1 cellular context compared by ENCODE assay signal in the genomic region with DNA sequence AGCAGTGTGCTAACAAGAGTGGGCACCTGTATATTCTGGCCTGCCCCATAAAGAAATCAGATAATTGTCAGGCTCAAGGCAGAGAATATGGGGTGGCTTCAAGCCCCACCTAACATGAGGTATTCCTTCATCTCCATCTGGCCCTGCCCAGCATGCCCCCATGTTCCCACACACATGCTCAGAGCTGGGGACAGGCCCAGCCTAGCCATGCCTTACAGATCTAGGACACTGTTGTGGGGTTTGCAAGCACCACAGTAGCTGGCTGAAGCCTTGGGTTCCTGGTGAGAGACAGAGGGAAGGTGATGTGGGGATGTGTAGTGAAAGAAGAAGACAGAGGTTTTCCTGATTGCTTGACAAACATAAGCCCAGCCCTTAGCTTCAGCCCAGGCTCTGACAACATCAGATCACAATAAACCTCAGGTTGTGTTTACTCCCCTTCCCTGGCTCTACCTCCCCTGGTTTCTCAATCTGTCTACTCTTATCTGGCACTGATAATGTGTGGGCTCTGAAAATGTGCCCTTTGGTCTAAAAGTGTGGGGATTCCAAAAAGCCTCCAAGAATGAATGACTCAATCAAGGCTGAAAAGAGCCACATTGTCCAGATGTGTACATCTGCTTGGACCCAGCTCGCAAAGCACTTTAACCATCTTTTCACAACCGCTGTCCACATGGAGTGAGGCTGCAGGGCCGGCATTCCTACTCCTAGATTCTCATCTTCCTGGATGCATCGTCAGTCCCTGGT.
TF ChIP-seq lines count a peak whose summit lies in the region.

No MANE protein-coding gene starts in this region.

TF ChIP-seq in HepG2, 621 proteins besides CTCF, POLR2A, EP300 and RAD21 (continued from another document and continues in another):
- TF ChIP-seq ZNF646 (CRISPR knock-in tag; IDR thresholded peaks at IDR 0.05) (no peak), PPARG (CRISPR knock-in tag; conservative IDR thresholded peaks at IDR 0.05) (peak; percentile 88), ZFP62 (CRISPR knock-in tag; IDR thresholded peaks at IDR 0.05) (no peak), SALL1 (CRISPR knock-in tag; IDR thresholded peaks at IDR 0.05) (no peak; the same call in 1 of the 2 replicates), SMC3 (IDR thresholded peaks at IDR 0.05; ENCODE audit: low read length) (no peak), TEAD3 (CRISPR knock-in tag; optimal IDR thresholded peaks at IDR 0.05; ENCODE audit: borderline replicate concordance) (peak; percentile 77), MBD4 (IDR thresholded peaks at IDR 0.05; ENCODE audit: borderline replicate concordance, low read length) (no peak; the same call in 1 of the 2 replicates), NFKBIZ (CRISPR knock-in tag; IDR thresholded peaks at IDR 0.05) (peak; percentile 41; the same call in 1 of the 2 replicates), MEIS1 (CRISPR knock-in tag; IDR thresholded peaks at IDR 0.05; ENCODE audit: borderline replicate concordance) (peak; percentile 49; the same call in 1 of the 2 replicates), ZNF382 (CRISPR knock-in tag; IDR thresholded peaks at IDR 0.05; ENCODE audit: borderline replicate concordance) (no peak), YY1 (IDR thresholded peaks at IDR 0.05; ENCODE audit: insufficient read depth, insufficient replicate concordance, low read depth, low read length) (no peak), CCAR2 (optimal IDR thresholded peaks at IDR 0.05; ENCODE audit: low read depth, low read length) (no peak), MYC (CRISPR knock-in tag; IDR thresholded peaks at IDR 0.05; ENCODE audit: borderline replicate concordance) (peak; percentile 35; the same call in 1 of the 2 replicates), GABPB1 (CRISPR knock-in tag; IDR thresholded peaks at IDR 0.05) (no peak), SMAD1 (CRISPR knock-in tag; IDR thresholded peaks at IDR 0.05; ENCODE audit: borderline replicate concordance, low read depth) (no peak), ZBTB8A (CRISPR knock-in tag; IDR thresholded peaks at IDR 0.05; ENCODE audit: borderline replicate concordance, low read depth) (no peak), ZNF414 (CRISPR knock-in tag; IDR thresholded peaks at IDR 0.05) (0 out of 2 replicates have a peak, but pooled peaks have one; percentile 40), FLYWCH1 (CRISPR knock-in tag; IDR thresholded peaks at IDR 0.05) (no peak), MAFF (IDR thresholded peaks at IDR 0.05; ENCODE audit: low read depth, low read length) (no peak), NPAS2 (CRISPR knock-in tag; IDR thresholded peaks at IDR 0.05; ENCODE audit: borderline replicate concordance) (no peak), SRSF1 (optimal IDR thresholded peaks at IDR 0.05; ENCODE audit: low read depth, low read length) (no peak), MAFK (conservative IDR thresholded peaks at IDR 0.05 in 1 of 2, IDR thresholded peaks at IDR 0.05 in 1 of 2; ENCODE audit: low read length in 2 of 2) (no peak)
- TF ChIP-seq, protein P1, sequence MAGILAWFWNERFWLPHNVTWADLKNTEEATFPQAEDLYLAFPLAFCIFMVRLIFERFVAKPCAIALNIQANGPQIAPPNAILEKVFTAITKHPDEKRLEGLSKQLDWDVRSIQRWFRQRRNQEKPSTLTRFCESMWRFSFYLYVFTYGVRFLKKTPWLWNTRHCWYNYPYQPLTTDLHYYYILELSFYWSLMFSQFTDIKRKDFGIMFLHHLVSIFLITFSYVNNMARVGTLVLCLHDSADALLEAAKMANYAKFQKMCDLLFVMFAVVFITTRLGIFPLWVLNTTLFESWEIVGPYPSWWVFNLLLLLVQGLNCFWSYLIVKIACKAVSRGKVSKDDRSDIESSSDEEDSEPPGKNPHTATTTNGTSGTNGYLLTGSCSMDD (CRISPR knock-in tag; IDR thresholded peaks at IDR 0.05): no peak
- TF ChIP-seq, protein P2, sequence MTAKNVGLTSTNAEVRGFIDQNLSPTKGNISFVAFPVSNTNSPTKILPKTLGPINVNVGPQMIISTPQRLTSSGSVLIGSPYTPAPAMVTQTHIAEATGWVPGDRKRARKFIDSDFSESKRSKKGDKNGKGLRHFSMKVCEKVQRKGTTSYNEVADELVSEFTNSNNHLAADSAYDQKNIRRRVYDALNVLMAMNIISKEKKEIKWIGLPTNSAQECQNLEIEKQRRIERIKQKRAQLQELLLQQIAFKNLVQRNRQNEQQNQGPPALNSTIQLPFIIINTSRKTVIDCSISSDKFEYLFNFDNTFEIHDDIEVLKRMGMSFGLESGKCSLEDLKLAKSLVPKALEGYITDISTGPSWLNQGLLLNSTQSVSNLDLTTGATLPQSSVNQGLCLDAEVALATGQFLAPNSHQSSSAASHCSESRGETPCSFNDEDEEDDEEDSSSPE (CRISPR knock-in tag; IDR thresholded peaks at IDR 0.05): no peak; the same call in 1 of the 2 replicates
- TF ChIP-seq, protein P3, sequence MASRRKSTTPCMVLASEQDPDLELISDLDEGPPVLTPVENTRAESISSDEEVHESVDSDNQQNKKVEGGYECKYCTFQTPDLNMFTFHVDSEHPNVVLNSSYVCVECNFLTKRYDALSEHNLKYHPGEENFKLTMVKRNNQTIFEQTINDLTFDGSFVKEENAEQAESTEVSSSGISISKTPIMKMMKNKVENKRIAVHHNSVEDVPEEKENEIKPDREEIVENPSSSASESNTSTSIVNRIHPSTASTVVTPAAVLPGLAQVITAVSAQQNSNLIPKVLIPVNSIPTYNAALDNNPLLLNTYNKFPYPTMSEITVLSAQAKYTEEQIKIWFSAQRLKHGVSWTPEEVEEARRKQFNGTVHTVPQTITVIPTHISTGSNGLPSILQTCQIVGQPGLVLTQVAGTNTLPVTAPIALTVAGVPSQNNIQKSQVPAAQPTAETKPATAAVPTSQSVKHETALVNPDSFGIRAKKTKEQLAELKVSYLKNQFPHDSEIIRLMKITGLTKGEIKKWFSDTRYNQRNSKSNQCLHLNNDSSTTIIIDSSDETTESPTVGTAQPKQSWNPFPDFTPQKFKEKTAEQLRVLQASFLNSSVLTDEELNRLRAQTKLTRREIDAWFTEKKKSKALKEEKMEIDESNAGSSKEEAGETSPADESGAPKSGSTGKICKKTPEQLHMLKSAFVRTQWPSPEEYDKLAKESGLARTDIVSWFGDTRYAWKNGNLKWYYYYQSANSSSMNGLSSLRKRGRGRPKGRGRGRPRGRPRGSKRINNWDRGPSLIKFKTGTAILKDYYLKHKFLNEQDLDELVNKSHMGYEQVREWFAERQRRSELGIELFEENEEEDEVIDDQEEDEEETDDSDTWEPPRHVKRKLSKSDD (CRISPR knock-in tag; IDR thresholded peaks at IDR 0.05; ENCODE audit: low read depth): no peak
- TF ChIP-seq, protein P4, sequence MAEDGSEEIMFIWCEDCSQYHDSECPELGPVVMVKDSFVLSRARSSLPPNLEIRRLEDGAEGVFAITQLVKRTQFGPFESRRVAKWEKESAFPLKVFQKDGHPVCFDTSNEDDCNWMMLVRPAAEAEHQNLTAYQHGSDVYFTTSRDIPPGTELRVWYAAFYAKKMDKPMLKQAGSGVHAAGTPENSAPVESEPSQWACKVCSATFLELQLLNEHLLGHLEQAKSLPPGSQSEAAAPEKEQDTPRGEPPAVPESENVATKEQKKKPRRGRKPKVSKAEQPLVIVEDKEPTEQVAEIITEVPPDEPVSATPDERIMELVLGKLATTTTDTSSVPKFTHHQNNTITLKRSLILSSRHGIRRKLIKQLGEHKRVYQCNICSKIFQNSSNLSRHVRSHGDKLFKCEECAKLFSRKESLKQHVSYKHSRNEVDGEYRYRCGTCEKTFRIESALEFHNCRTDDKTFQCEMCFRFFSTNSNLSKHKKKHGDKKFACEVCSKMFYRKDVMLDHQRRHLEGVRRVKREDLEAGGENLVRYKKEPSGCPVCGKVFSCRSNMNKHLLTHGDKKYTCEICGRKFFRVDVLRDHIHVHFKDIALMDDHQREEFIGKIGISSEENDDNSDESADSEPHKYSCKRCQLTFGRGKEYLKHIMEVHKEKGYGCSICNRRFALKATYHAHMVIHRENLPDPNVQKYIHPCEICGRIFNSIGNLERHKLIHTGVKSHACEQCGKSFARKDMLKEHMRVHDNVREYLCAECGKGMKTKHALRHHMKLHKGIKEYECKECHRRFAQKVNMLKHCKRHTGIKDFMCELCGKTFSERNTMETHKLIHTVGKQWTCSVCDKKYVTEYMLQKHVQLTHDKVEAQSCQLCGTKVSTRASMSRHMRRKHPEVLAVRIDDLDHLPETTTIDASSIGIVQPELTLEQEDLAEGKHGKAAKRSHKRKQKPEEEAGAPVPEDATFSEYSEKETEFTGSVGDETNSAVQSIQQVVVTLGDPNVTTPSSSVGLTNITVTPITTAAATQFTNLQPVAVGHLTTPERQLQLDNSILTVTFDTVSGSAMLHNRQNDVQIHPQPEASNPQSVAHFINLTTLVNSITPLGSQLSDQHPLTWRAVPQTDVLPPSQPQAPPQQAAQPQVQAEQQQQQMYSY (CRISPR knock-in tag; IDR thresholded peaks at IDR 0.05): no peak
- TF ChIP-seq, protein P5, sequence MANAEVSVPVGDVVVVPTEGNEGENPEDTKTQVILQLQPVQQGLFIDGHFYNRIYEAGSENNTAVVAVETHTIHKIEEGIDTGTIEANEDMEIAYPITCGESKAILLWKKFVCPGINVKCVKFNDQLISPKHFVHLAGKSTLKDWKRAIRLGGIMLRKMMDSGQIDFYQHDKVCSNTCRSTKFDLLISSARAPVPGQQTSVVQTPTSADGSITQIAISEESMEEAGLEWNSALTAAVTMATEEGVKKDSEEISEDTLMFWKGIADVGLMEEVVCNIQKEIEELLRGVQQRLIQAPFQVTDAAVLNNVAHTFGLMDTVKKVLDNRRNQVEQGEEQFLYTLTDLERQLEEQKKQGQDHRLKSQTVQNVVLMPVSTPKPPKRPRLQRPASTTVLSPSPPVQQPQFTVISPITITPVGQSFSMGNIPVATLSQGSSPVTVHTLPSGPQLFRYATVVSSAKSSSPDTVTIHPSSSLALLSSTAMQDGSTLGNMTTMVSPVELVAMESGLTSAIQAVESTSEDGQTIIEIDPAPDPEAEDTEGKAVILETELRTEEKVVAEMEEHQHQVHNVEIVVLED (CRISPR knock-in tag; IDR thresholded peaks at IDR 0.05; ENCODE audit: borderline replicate concordance): peak; percentile 27; the same call in 1 of the 2 replicates
- TF ChIP-seq, protein P6, sequence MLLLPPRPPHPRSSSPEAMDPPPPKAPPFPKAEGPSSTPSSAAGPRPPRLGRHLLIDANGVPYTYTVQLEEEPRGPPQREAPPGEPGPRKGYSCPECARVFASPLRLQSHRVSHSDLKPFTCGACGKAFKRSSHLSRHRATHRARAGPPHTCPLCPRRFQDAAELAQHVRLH (CRISPR knock-in tag; IDR thresholded peaks at IDR 0.05; ENCODE audit: borderline replicate concordance, low read depth): no peak
